Comparison of ENCODE assay signal across 8 cellular contexts in the genomic region with DNA sequence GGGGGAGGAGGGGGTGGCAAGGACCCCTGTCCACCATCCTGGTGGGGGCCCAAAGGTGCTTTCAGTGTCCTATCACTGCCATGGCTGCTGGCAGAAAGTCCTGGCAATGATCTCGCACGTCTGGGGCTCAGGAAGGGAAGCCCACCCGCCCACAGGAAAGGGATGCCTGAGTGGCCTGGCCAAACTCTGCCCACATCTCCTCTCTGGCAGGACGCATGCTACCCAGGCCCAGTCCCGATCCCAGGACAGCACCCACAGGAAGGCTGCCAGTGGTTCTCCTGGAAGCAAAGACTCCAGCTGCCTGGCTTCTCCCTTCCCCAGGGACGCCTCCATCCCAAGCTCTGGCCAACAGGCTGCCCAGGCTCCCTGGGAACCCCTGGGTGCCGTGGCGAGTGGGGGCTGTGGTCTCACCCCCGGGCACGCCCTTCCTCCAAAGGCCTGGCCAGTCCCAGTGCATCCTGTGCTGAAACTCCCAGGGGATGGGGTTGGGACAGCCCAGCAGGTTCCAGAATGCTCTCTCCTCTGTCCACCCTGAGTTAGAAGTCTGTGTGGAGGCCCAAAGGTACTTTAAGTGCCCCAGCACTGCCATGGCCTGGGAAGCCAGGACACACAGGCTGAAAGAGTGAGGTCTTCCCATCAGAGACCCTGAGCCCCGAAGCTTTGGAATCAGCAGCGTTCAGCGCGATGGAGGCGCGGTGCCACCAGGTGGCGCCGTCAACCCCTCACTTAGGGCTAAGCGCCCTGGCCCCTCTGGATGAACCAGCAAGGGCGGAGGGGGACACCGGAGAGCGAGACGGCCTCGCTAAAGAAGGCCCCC. TPM values are rescaled to one million over a fixed set of nuclear protein-coding genes. Genes with fewer than 3 reads are reported as not detected.
DNase-seq lines count a peak whose midpoint lies in the region; ATAC-seq and TF ChIP-seq lines count a peak whose summit lies in the region.

No MANE protein-coding gene starts in this region.

- no peak overlapping the region for H3K4me3 Mint-ChIP-seq in MCF 10A (ENCODE audit: unreplicated experiment)

- H3K27me3 Mint-ChIP-seq in MCF 10A (ENCODE audit: insufficient read depth, unreplicated experiment) = no peaks in the 10 kb centered on the region

- no peaks in the 10 kb centered on the region for H3K36me3 Mint-ChIP-seq in MCF 10A (ENCODE audit: insufficient read depth, unreplicated experiment)

- peaks cover 6% of the 10 kb centered on the region for H3K4me1 Mint-ChIP-seq in MCF 10A (ENCODE audit: insufficient read depth, unreplicated experiment)

- no TSS peak for BruUV-seq in MCF 10A (replicated peaks; lab: Mats Ljungman, UMichigan)

- POLR2A ChIA-PET in MCF 10A (lab: Yijun Ruan, JAX) = interaction anchor here (0.9 to 4.2 kb wide), 8 partner anchors 12 to 102 kb away, joined by 3 to 29 read pairs (median 5); a partner anchor contains a TSS

- intact Hi-C loops in MCF 10A (cut with micrococcal nuclease) = loop anchor here (1.0 kb wide), 1 partner anchor 101 kb away; no protein-coding TSS in a partner anchor

- ATAC-seq in GM19328 (IDR thresholded peaks at IDR 0.05; ENCODE audit: unreplicated experiment) (peak; percentile 58), HG02763 (IDR thresholded peaks at IDR 0.05; ENCODE audit: unreplicated experiment) (no peak)

- no peak overlapping the region for H3K27ac Mint-ChIP-seq in MCF 10A (ENCODE audit: low read depth, unreplicated experiment)

- peak; percentile 88 for DNase-seq in AG20443 (ENCODE audit: low spot score)
- DNase-seq in NCI-H146 (lab: John Stamatoyannopoulos, UW) = peak; percentile 68
- peak; percentile 68 for DNase-seq in UCSD-AML1 (lab: John Stamatoyannopoulos, UW; ENCODE audit: unreplicated experiment)
- peak; percentile 74 for DNase-seq in MCF 10A (ENCODE audit: unreplicated experiment)
- peak; percentile 40 for DNase-seq in iris pigment epithelial cell (ENCODE audit: low read depth)
- DNase-seq in stimulated activated CD4-positive, alpha-beta T cell treated with anti-CD3 and anti-CD28 coated beads, Interleukin-1b, Interleukin-23, amount 100 ng/mL, for 1 hour (ENCODE audit: low read depth in 2 of 2) = peak; percentile 31 to 57

- H3K9me3 Mint-ChIP-seq in MCF 10A (ENCODE audit: unreplicated experiment) = no peaks in the 10 kb centered on the region

- TF ChIP-seq CTCF in MCF 10A (IDR thresholded peaks at IDR 0.05; ENCODE audit: unreplicated experiment) = peak; percentile 95

- CTCF ChIA-PET in MCF 10A (lab: Yijun Ruan, JAX) = interaction anchor here (0.6 to 4.9 kb wide), 51 partner anchors 11 to 780 kb away, joined by 3 to 95 read pairs (median 4); a partner anchor contains a TSS

RNA-seq across cellular contexts. Expression of a gene that starts 29.8 kb away (rescaled TPM):
- 19.7 and 25.5 TPM in 2 replicates for total RNA-seq in MCF 10A (2022)
